Comparison of ENCODE assay signal across 8 cellular contexts in genomic region chr3:130111185-130111864, GRCh38. TPM values are rescaled to one million over a fixed set of nuclear protein-coding genes. Genes with fewer than 3 reads are reported as not detected.
DNase-seq lines count a peak whose midpoint lies in the region; ATAC-seq and TF ChIP-seq lines count a peak whose summit lies in the region.

No MANE protein-coding gene starts in this region.

- peak overlapping the region; percentile 90 for H3K9ac ChIP-seq in IMR-90 (ENCODE audit: low read depth, low read length)

- H4K20me1 ChIP-seq in IMR-90 (ENCODE audit: insufficient read depth, low read length) (no peaks in the 10 kb centered on the region), OCI-LY7 (ENCODE audit: insufficient read depth, low read length) (no peaks in the 10 kb centered on the region)

- no peaks in the 10 kb centered on the region for H3K9me1 ChIP-seq in IMR-90 (ENCODE audit: insufficient read depth, low read length)

- peak overlapping the region; percentile 73; the same call in 1 of the 2 replicates for H2BK120ac ChIP-seq in IMR-90 (ENCODE audit: low read depth, low read length)

- 0% methylated on average over 20 of the region's 54 CpGs; no CpG with 5 or more reads in 1 of the 2 experiments for WGBS in IMR-90 (ENCODE audit: extremely low coverage in 2 of 2, insufficient read length in 1 of 2), 2 experiments

- no peak overlapping the region for H3K23ac ChIP-seq in IMR-90 (ENCODE audit: low read depth, low read length)

- H2AFZ ChIP-seq in IMR-90 (replicated peaks; ENCODE audit: low read length, poor library complexity) (peak overlapping the region; percentile 79), OCI-LY7 (ENCODE audit: low read length) (peak overlapping the region; percentile 44; the same call in 1 of the 2 replicates)

- peak overlapping the region; percentile 97 for H3K27ac ChIP-seq in IMR-90 (ENCODE audit: insufficient read depth, low read length)
- peak overlapping the region; percentile 43 for H3K27ac ChIP-seq in OCI-LY7 (ENCODE audit: low read depth, low read length, poor library complexity, severe bottlenecking)
- H3K27ac ChIP-seq in epithelial cell of prostate: peak overlapping the region; percentile 80

- H4K5ac ChIP-seq in IMR-90 (ENCODE audit: low read depth, low read length): no peak overlapping the region

- H3K9me3 ChIP-seq in IMR-90 (ENCODE audit: control insufficient read depth, insufficient read depth, low read length) (no peaks in the 10 kb centered on the region), OCI-LY7 (ENCODE audit: low read length) (no peaks in the 10 kb centered on the region)

- DNase-seq in DMS 273 treated with DMSO at 0.1 percent for 48 hours (lab: John Stamatoyannopoulos, UW) (peak; percentile 98), IMR-90 (peak; percentile 97), OCI-LY7 (ENCODE audit: low spot score) (peak; percentile 97), activated T-cell treated with anti-CD3 and anti-CD28 coated beads for 48 hours (ENCODE audit: low read depth) (peak; percentile 98), epithelial cell of prostate (ENCODE audit: low read depth, low spot score) (peak; percentile 92), mucosa of gallbladder (ENCODE audit: low spot score) (peak; percentile 100)
- DNase-seq in stimulated activated CD8-positive, alpha-beta memory T cell treated with anti-CD3 and anti-CD28 coated beads, Interleukin-4, amount 100 ng/mL, for 24 hours (ENCODE audit: low read depth): peak; percentile 98

- H3K14ac ChIP-seq in IMR-90 (replicated peaks; ENCODE audit: low read depth, low read length): 0 out of 2 replicates have a peak overlapping the region, but pooled peaks have one; percentile 44

- no peaks in the 10 kb centered on the region for H3K36me3 ChIP-seq in IMR-90 (ENCODE audit: control insufficient read depth, insufficient read depth, low read length)
- H3K36me3 ChIP-seq in OCI-LY7 (ENCODE audit: insufficient read depth, low read length): no peaks in the 10 kb centered on the region

- H3K56ac ChIP-seq in IMR-90 (ENCODE audit: extremely low read depth, insufficient read depth, low read length): no peak overlapping the region

- no peaks in the 10 kb centered on the region for H3K9me2 ChIP-seq in OCI-LY7 (ENCODE audit: insufficient read depth, low read length)

- H2BK20ac ChIP-seq in IMR-90 (ENCODE audit: low read depth, low read length): no peak overlapping the region

- intact Hi-C loops in IMR-90 (cut with micrococcal nuclease): no loop called here
- intact Hi-C loops in OCI-LY7 (cut with micrococcal nuclease; ENCODE audit: unreplicated experiment): no loop called here

- H3K18ac ChIP-seq in IMR-90 (ENCODE audit: low read depth, low read length): peak overlapping the region; percentile 34; the same call in 1 of the 2 replicates

- BruUV-seq in IMR-90 (replicated peaks; lab: Mats Ljungman, UMichigan) (no TSS peak), OCI-LY7 (replicated peaks; lab: Mats Ljungman, UMichigan) (no TSS peak)

- H2BK5ac ChIP-seq in IMR-90 (ENCODE audit: low read depth, low read length, poor library complexity, severe bottlenecking): peak overlapping the region; percentile 88

- ATAC-seq in GM21529 (IDR thresholded peaks at IDR 0.05; ENCODE audit: unreplicated experiment) (peak; percentile 98), IMR-90 (ENCODE audit: low read depth) (peak; percentile 100)

- no peaks in the 10 kb centered on the region for H3K27me3 ChIP-seq in IMR-90 (ENCODE audit: control insufficient read depth, insufficient read depth, low read length)

- H3K79me2 ChIP-seq in OCI-LY7 (ENCODE audit: insufficient read depth, low read depth, low read length): no peaks in the 10 kb centered on the region

- H2AK5ac ChIP-seq in IMR-90 (ENCODE audit: low read depth, low read length): no peak overlapping the region

- peak overlapping the region; percentile 66 for H3K4me3 ChIP-seq in IMR-90 (ENCODE audit: insufficient read depth, low read depth, low read length)
- peak overlapping the region; percentile 85 for H3K4me3 ChIP-seq in OCI-LY7 (ENCODE audit: low read depth, low read length, poor library complexity, severe bottlenecking)

- no peak; the same call in none of the 2 replicates for TF ChIP-seq POLR2A in IMR-90 (IDR thresholded peaks at IDR 0.05; ENCODE audit: low read depth, low read length)

- peak overlapping the region; percentile 97 for H4K91ac ChIP-seq in IMR-90 (ENCODE audit: insufficient read depth, low read depth, low read length)

- H3K79me1 ChIP-seq in IMR-90 (ENCODE audit: low read depth in 1 of 2, low read length in 2 of 2): peaks cover 8 to 16% of the 10 kb centered on the region in 2 experiments; a peak in 1 of 4 replicates

- H2AK9ac ChIP-seq in IMR-90 (replicated peaks; ENCODE audit: low read depth, low read length, poor library complexity): no peak overlapping the region

- H2BK15ac ChIP-seq in IMR-90 (ENCODE audit: low read depth, low read length): no peak overlapping the region

- H4K8ac ChIP-seq in IMR-90 (ENCODE audit: low read depth in 2 of 2, low read length in 2 of 2): peak overlapping the region; percentile 95; a peak in 3 of 4 replicates

- no peak for TF ChIP-seq RAD21 in IMR-90 (IDR thresholded peaks at IDR 0.05; ENCODE audit: low read length)

- TF ChIP-seq CTCF in IMR-90 (conservative IDR thresholded peaks at IDR 0.05; ENCODE audit: low read depth, low read length): no peak
- no peak for TF ChIP-seq CTCF in OCI-LY7 (conservative IDR thresholded peaks at IDR 0.05; ENCODE audit: low read length)

- H3K4me1 ChIP-seq in IMR-90 (ENCODE audit: control insufficient read depth, insufficient read depth, low read length) (peaks cover 5% of the 10 kb centered on the region), OCI-LY7 (ENCODE audit: insufficient read depth, low read length, poor library complexity, severe bottlenecking) (peaks cover 4% of the 10 kb centered on the region)

- H3K4me2 ChIP-seq in IMR-90 (ENCODE audit: low read depth, low read length) (peak overlapping the region; percentile 87), OCI-LY7 (ENCODE audit: low read length) (peak overlapping the region; percentile 59)

- peak overlapping the region; percentile 91 for H3K4ac ChIP-seq in IMR-90 (ENCODE audit: low read depth, low read length)

- CTCF ChIA-PET in IMR-90 (lab: Yijun Ruan, JAX): no interaction called here
- CTCF ChIA-PET in OCI-LY7 (lab: Charles Lee; ENCODE audit: unreplicated experiment): interaction anchor here (0.6 kb wide), 4 partner anchors 14 to 107 kb away, joined by 3 to 9 read pairs (median 5); no protein-coding TSS in a partner anchor

- dilution Hi-C loops in IMR-90 (cut with HindIII; ENCODE audit: low sequenced_read_pairs, unreplicated experiment): no loop called here

- POLR2A ChIA-PET in IMR-90 (lab: Charles Lee; ENCODE audit: unreplicated experiment) (interaction anchor here (0.7 kb wide), 1 partner anchor 1903 kb away, joined by 3 read pairs; no protein-coding TSS in a partner anchor), OCI-LY7 (lab: Charles Lee) (interaction anchor here (0.6 to 3.1 kb wide), 4 partner anchors 17 to 807 kb away, joined by 3 to 12 read pairs (median 4); no protein-coding TSS in a partner anchor)

- in situ Hi-C loops in IMR-90 (cut with MboI; ENCODE audit: low sequenced_read_pairs): no loop called here

TF ChIP-seq in IMR-90, 13 proteins besides CTCF, POLR2A, EP300 and RAD21:
- TF ChIP-seq CEBPB (IDR thresholded peaks at IDR 0.05; ENCODE audit: low read depth, low read length) (no peak), RFX5 (IDR thresholded peaks at IDR 0.05; ENCODE audit: low read depth, low read length) (no peak), BHLHE40 (IDR thresholded peaks at IDR 0.05; ENCODE audit: low read depth, low read length) (no peak), MXI1 (IDR thresholded peaks at IDR 0.05; ENCODE audit: borderline replicate concordance, low read depth, low read length) (peak; percentile 90), MAZ (IDR thresholded peaks at IDR 0.05; ENCODE audit: borderline replicate concordance, low read depth, low read length) (peak; percentile 89; the same call in 1 of the 2 replicates), SMC3 (IDR thresholded peaks at IDR 0.05; ENCODE audit: low read depth, low read length) (no peak)

RNA-seq across cellular contexts. Expression of gene ALG1L2, which starts 29.7 kb away (rescaled TPM):
- total RNA-seq in IMR-90 (2012; rRNA removed): not detected in 2 replicates
- not detected in 2 replicates for polyA plus RNA-seq in IMR-90 (2012; rRNA removed)
- polyA plus RNA-seq in IMR-90 (2012; cell fraction: cytosol; rRNA removed): not detected in 2 replicates
- polyA plus RNA-seq in IMR-90 (2012; cell fraction: nucleus; rRNA removed; ENCODE audit: low replicate concordance): not detected in 2 replicates
- total RNA-seq in OCI-LY7 (2014; rRNA removed; shearing (Covaris generic)): 1.5 TPM in 1 of 2 replicates, not detected in the other
- 2.1 and 2.8 TPM in 2 replicates for total RNA-seq in OCI-LY7 (2022)
- total RNA-seq in mucosa of gallbladder: 1.2 TPM

Comparison
In these comparisons a context has a peak if more than half of its experiments do, and no peak if none do; other contexts are left out.
1. Peak in every context shown above with its lines: DNase-seq, ATAC-seq, H3K4me3 ChIP-seq and H3K27ac ChIP-seq.
2. H3K27ac ChIP-seq: peak in every context shown above with its lines; median percentile 97 in IMR-90; 80 in epithelial cell of prostate; 43 in OCI-LY7.